1 cellular context compared by ENCODE assay signal in genomic region chr12:108567974-108568652, GRCh38.
TF ChIP-seq lines count a peak whose summit lies in the region.

No MANE protein-coding gene starts in this region.

TF ChIP-seq in SK-N-SH, 30 proteins besides CTCF, POLR2A, EP300 and RAD21 (continued from another document):
- TF ChIP-seq PBX3 (IDR thresholded peaks at IDR 0.05) = no peak
- no peak for TF ChIP-seq MEF2A (IDR thresholded peaks at IDR 0.05; ENCODE audit: borderline replicate concordance, low read depth)
- no peak for TF ChIP-seq TAF1 (IDR thresholded peaks at IDR 0.05; ENCODE audit: borderline replicate concordance, low read depth, low read length)
- no peak for TF ChIP-seq TEAD4 (IDR thresholded peaks at IDR 0.05; ENCODE audit: borderline replicate concordance, insufficient read depth)
- TF ChIP-seq POLR2AphosphoS5 (IDR thresholded peaks at IDR 0.05; ENCODE audit: low read depth, low read length) = no peak
- no peak for TF ChIP-seq YY1 (IDR thresholded peaks at IDR 0.05; ENCODE audit: low read depth)
- no peak for TF ChIP-seq FOXM1 (IDR thresholded peaks at IDR 0.05; ENCODE audit: low read depth)
- no peak for TF ChIP-seq RCOR1 (IDR thresholded peaks at IDR 0.05; ENCODE audit: low read length)
- TF ChIP-seq IRF3 (IDR thresholded peaks at IDR 0.05; ENCODE audit: low read depth, low read length) = no peak
